Comparison of ENCODE assay signal across 14 cellular contexts in genomic region chr6:13012271-13012670, GRCh38.
DNase-seq lines count a peak whose midpoint lies in the region; ATAC-seq, FAIRE-seq and TF ChIP-seq lines count a peak whose summit lies in the region.
"Had no signal": no experiment of that assay in that cellular context is flagged by ENCODE, and none has a peak within 500 bp of the region (broad histone marks: within the 10 kb centered on the region; RNA-seq: fewer than 3 reads in every experiment).

No MANE protein-coding gene starts in this region.

- H3K36me3 ChIP-seq in small intestine (ENCODE audit: control insufficient read depth in 2 of 2, insufficient read depth in 2 of 2, low read length in 2 of 2), result no peaks in the 10 kb centered on the region
- H3K36me3 ChIP-seq: prostate gland, thyroid gland had no signal

- H3K27ac ChIP-seq in foreskin keratinocyte (no peak overlapping the region), small intestine (ENCODE audit: low read depth in 1 of 2, low read length in 1 of 2) (peak overlapping the region in 1 of 2 donors; percentile 75)
- H3K27ac ChIP-seq: prostate gland, thyroid gland had no signal

- no peak for TF ChIP-seq CTCF in foreskin keratinocyte (conservative IDR thresholded peaks at IDR 0.05)

- H3K9me3 ChIP-seq in small intestine (ENCODE audit: control insufficient read depth, low read depth), result no peaks in the 10 kb centered on the region
- H3K9me3 ChIP-seq: prostate gland, thyroid gland had no signal

- H3K4me3 ChIP-seq in small intestine (ENCODE audit: low read depth in 1 of 2, low read length in 2 of 2), result no peak overlapping the region
- H3K4me3 ChIP-seq: thyroid gland had no signal

- peak; percentile 5 for ATAC-seq in foreskin keratinocyte
- no peak for ATAC-seq in GM21447 (IDR thresholded peaks at IDR 0.05; ENCODE audit: unreplicated experiment)
- ATAC-seq: activated CD4-positive, alpha-beta T cell treated with anti-CD3 and anti-CD28 coated beads for 36 hours; activated T-cell treated with anti-CD3 and anti-CD28 coated beads, Interleukin-2, amount 50 U/mL, for 72 hours had no signal

- peaks cover 74% of the 10 kb centered on the region for H3K27me3 ChIP-seq in foreskin keratinocyte
- no peaks in the 10 kb centered on the region for H3K27me3 ChIP-seq in small intestine (ENCODE audit: control insufficient read depth in 2 of 2, insufficient read depth in 2 of 2, low read length in 2 of 2)
- H3K27me3 ChIP-seq: thyroid gland had no signal

- 4 to 47% (median 38%) methylated on average over 2 of the region's 2 CpGs for WGBS in small intestine, 3 donors

- H3K4me1 ChIP-seq in foreskin keratinocyte, result no peaks in the 10 kb centered on the region
- H3K4me1 ChIP-seq in small intestine (ENCODE audit: control insufficient read depth in 2 of 2, insufficient read depth in 1 of 2, low read depth in 1 of 2, low read length in 1 of 2), result peaks cover 2 to 4% of the 10 kb centered on the region in 2 donors

- DNase-seq in SIG-M5 treated with dmso at 0.1 percent for 504 hours (lab: John Stamatoyannopoulos, UW; ENCODE audit: unreplicated experiment) (peak; percentile 50), SIG-M5 (lab: John Stamatoyannopoulos, UW) (no peak), NCI-H748 treated with DMSO at 0.1 percent for 48 hours (lab: John Stamatoyannopoulos, UW) (peak; percentile 82), foreskin keratinocyte (peak; percentile 18), small intestine (peak; percentile 69), ecto neural progenitor cell (ENCODE audit: low spot score) (no peak), NCI-H2107 (lab: John Stamatoyannopoulos, UW) (no peak)
- DNase-seq: activated CD4-positive, alpha-beta T cell treated with anti-CD3 and anti-CD28 coated beads for 36 hours; activated T-cell treated with anti-CD3 and anti-CD28 coated beads, Interleukin-2, amount 50 U/mL, for 72 hours; amniotic stem cell; T-helper 1 cell; thyroid gland had no signal

- FAIRE-seq in small intestine (lab: Jason Lieb, UNC), result no peak

Comparison
In these comparisons a context has a peak if more than half of its experiments do, and no peak if none do; other contexts are left out.
1. DNase-seq: peak in SIG-M5 treated with dmso at 0.1 percent for 504 hours (single experiment), NCI-H748 treated with DMSO at 0.1 percent for 48 hours (single experiment), foreskin keratinocyte (2 of 2) and small intestine (single experiment); none in SIG-M5 (single experiment), ecto neural progenitor cell (single experiment) and NCI-H2107 (single experiment).